8 cellular contexts compared by ENCODE assay signal in genomic region chr16:67150833-67151396, GRCh38. TPM values are rescaled to one million over a fixed set of nuclear protein-coding genes. Genes with fewer than 3 reads are reported as not detected.
DNase-seq lines count a peak whose midpoint lies in the region; ATAC-seq, FAIRE-seq and TF ChIP-seq lines count a peak whose summit lies in the region.

A gene with protein sequence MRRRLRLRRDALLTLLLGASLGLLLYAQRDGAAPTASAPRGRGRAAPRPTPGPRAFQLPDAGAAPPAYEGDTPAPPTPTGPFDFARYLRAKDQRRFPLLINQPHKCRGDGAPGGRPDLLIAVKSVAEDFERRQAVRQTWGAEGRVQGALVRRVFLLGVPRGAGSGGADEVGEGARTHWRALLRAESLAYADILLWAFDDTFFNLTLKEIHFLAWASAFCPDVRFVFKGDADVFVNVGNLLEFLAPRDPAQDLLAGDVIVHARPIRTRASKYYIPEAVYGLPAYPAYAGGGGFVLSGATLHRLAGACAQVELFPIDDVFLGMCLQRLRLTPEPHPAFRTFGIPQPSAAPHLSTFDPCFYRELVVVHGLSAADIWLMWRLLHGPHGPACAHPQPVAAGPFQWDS (minus strand): TSS chr16:67150998. CDS start chr16:67150485, 513 bp downstream.

- no peak within 1 kb of the TSS for H3K14ac ChIP-seq in H1 (ENCODE audit: insufficient read length)

- peak within 1 kb of the TSS; percentile 83 for H4K5ac ChIP-seq in H1 (ENCODE audit: insufficient read length, low read depth, low read length)

- H3K23me2 ChIP-seq in H1 (ENCODE audit: low read depth, low read length), result peaks cover 17% of the 10 kb centered on the region; the same call in 1 of the 2 replicates

- 2% methylated on average over 33 of the region's 34 CpGs; no CpG with 5 or more reads in 1 of the 2 experiments for WGBS in H1 (ENCODE audit: extremely low coverage in 1 of 2, insufficient coverage in 1 of 2, insufficient read length in 1 of 2, insufficient replicate concordance in 2 of 2, low coverage in 1 of 2, low lambda C conversion rate in 2 of 2, missing lambda C conversion rate in 1 of 2), 2 experiments
- 1% methylated on average over 33 to 34 of the region's 34 CpGs for WGBS in lung, 2 donors

- peak within 1 kb of the TSS; percentile 39; the same call in 1 of the 2 replicates for H2BK12ac ChIP-seq in H1 (ENCODE audit: low read depth, low read length)

- no peak for TF ChIP-seq CTCF in H1 (IDR thresholded peaks at IDR 0.05; ENCODE audit: control extremely low read depth in 1 of 3, insufficient read depth in 1 of 3, low read depth in 1 of 3, low read length in 3 of 3)
- TF ChIP-seq CTCF in lung (IDR thresholded peaks at IDR 0.05; ENCODE audit: control extremely low read depth, extremely low read depth), result no peak

- no peak for FAIRE-seq in H1 (lab: Jason Lieb, UNC)

- no peak within 1 kb of the TSS for H4K91ac ChIP-seq in H1 (replicated peaks; ENCODE audit: insufficient read length, low read length)

- H3K79me2 ChIP-seq in H1 (ENCODE audit: control insufficient read depth in 1 of 2, insufficient read depth in 2 of 2, low read length in 2 of 2), result no peaks in the 10 kb centered on the region

- peaks cover 0 to 13% (median 9%) of the 10 kb centered on the region in 4 experiments; a peak in 5 of 7 replicates for H3K4me1 ChIP-seq in H1 (replicated peaks in 1 of 4; ENCODE audit: control insufficient read depth in 3 of 4, insufficient read depth in 4 of 4, low read length in 3 of 4)
- peaks cover 0 to 9% of the 10 kb centered on the region in 2 donors for H3K4me1 ChIP-seq in lung (ENCODE audit: control insufficient read depth in 2 of 2, insufficient read depth in 2 of 2, low read length in 2 of 2)

- H3K4me2 ChIP-seq in H1 (ENCODE audit: insufficient read depth in 1 of 2, low read depth in 2 of 2, low read length in 2 of 2), result peak within 1 kb of the TSS; percentile 80 to 92

- H3K23ac ChIP-seq in H1 (ENCODE audit: insufficient read length), result no peak within 1 kb of the TSS

- no peak within 1 kb of the TSS for H2AK5ac ChIP-seq in H1 (ENCODE audit: low read depth, low read length)

- peak within 1 kb of the TSS; percentile 97; the same call in 1 of the 2 replicates for H2BK15ac ChIP-seq in H1 (ENCODE audit: low read length)

- H3K9ac ChIP-seq in H1 (replicated peaks in 1 of 4; ENCODE audit: extremely low read depth in 1 of 4, low read depth in 3 of 4, low read length in 3 of 4), result peak within 1 kb of the TSS in 3 of 4 experiments; percentile 15 to 45 (median 42); a peak in 5 of 7 replicates

- peaks cover 34 to 56% (median 47%) of the 10 kb centered on the region in 4 experiments for H3K27me3 ChIP-seq in H1 (replicated peaks in 1 of 4; ENCODE audit: control insufficient read depth in 3 of 4, extremely low read depth in 1 of 4, insufficient read depth in 3 of 4, low read length in 3 of 4)
- no peaks in the 10 kb centered on the region for H3K27me3 ChIP-seq in lung (ENCODE audit: control insufficient read depth, insufficient read depth)

- H3K4me3 ChIP-seq in H1 (ENCODE audit: extremely low read depth in 1 of 4, insufficient read depth in 2 of 4, low read depth in 3 of 4, low read length in 4 of 4), result peak within 1 kb of the TSS; percentile 62 to 75 (median 72)
- peak within 1 kb of the TSS; percentile 60 for H3K4me3 ChIP-seq in lung

- H3K36me3 ChIP-seq in H1 (ENCODE audit: control insufficient read depth in 2 of 4, insufficient read depth in 4 of 4, low read length in 3 of 4) (peaks cover 8 to 15% (median 12%) of the 10 kb centered on the region in 4 experiments; a peak in 5 of 8 replicates), lung (ENCODE audit: control insufficient read depth in 2 of 2, insufficient read depth in 2 of 2, low read length in 2 of 2) (peaks cover 0 to 25% of the 10 kb centered on the region in 2 donors)

- H3K27ac ChIP-seq in H1 (ENCODE audit: low read depth, low read length) (no peak within 1 kb of the TSS), lung (ENCODE audit: low read depth in 1 of 2, low read length in 1 of 2) (peak within 1 kb of the TSS; percentile 65 to 78), temporal lobe (ENCODE audit: low read depth, low read length) (peak within 1 kb of the TSS; percentile 19)

- peak within 1 kb of the TSS; percentile 47 for H3K4ac ChIP-seq in H1 (replicated peaks; ENCODE audit: insufficient read length, low read depth, low read length)

- H3K56ac ChIP-seq in H1 (replicated peaks; ENCODE audit: insufficient read length, low read depth, low read length), result peak within 1 kb of the TSS; percentile 39

- H2BK120ac ChIP-seq in H1 (replicated peaks; ENCODE audit: low read depth, low read length), result peak within 1 kb of the TSS; percentile 75

- peak within 1 kb of the TSS; percentile 95; the same call in 1 of the 2 replicates for H2AFZ ChIP-seq in H1 (ENCODE audit: low read length)

- H3K79me1 ChIP-seq in H1 (ENCODE audit: low read depth, low read length), result no peaks in the 10 kb centered on the region

- H3K18ac ChIP-seq in H1 (ENCODE audit: extremely low read depth, low read length), result peak within 1 kb of the TSS; percentile 97

- peak; percentile 95 for DNase-seq in AG20443 (ENCODE audit: low spot score)
- peak in 1 of 2 experiments; percentile 88 for DNase-seq in H1 (ENCODE audit: low read depth in 1 of 2, low spot score in 2 of 2)
- peak; percentile 66 for DNase-seq in lung (ENCODE audit: low spot score)
- no peak for DNase-seq in effector CD4-positive, alpha-beta T cell

- H2BK20ac ChIP-seq in H1 (ENCODE audit: low read length), result no peak within 1 kb of the TSS

- peak; percentile 75 for ATAC-seq in GM18511 (IDR thresholded peaks at IDR 0.05; ENCODE audit: unreplicated experiment)
- ATAC-seq in HG03342 (IDR thresholded peaks at IDR 0.05; ENCODE audit: unreplicated experiment), result peak; percentile 56
- ATAC-seq in lung (ENCODE audit: insufficient read depth, low FRiP score), result peak; percentile 68

- CTCF ChIA-PET in H1 (lab: Charles Lee; ENCODE audit: partially characterized antibody), result interaction anchor here (0.6 to 14.1 kb wide), 25 partner anchors 10 to 363 kb away, joined by 3 to 291 read pairs (median 4); partner anchors contain the start of genes CES3, FBXL8, HSF4 and NOL3

- no peak for TF ChIP-seq POLR2A in H1 (IDR thresholded peaks at IDR 0.05; ENCODE audit: control extremely low read depth in 1 of 2, low read depth in 2 of 2, low read length in 2 of 2)

- intact Hi-C loops in T-helper 1 cell treated with Interleukin-12 subunit alpha and Interleukin-12 subunit beta and Interleukin-4 antibody, amounts not matched to agents 30 ng/mL and 1 ng/mL, for 36 hours (cut with micrococcal nuclease), result loop anchor here (1.0 to 2.0 kb wide), 2 partner anchors 8 to 42 kb away; partner anchors contain the start of genes FBXL8, PHAF1 and TRADD

- H4K20me1 ChIP-seq in H1 (replicated peaks in 1 of 2; ENCODE audit: control insufficient read depth in 1 of 2, insufficient read depth in 2 of 2, low read length in 2 of 2), result peaks cover 6 to 30% of the 10 kb centered on the region in 2 experiments

- no peaks in the 10 kb centered on the region; a peak in 1 of 4 replicates for H3K9me3 ChIP-seq in H1 (ENCODE audit: insufficient read depth in 2 of 2, low read depth in 1 of 2, low read length in 1 of 2)
- H3K9me3 ChIP-seq in lung (ENCODE audit: control insufficient read depth in 2 of 2, insufficient read depth in 1 of 2, low read length in 1 of 2), result no peaks in the 10 kb centered on the region

- H2BK5ac ChIP-seq in H1 (ENCODE audit: low read depth, low read length), result no peak within 1 kb of the TSS; the same call in 1 of the 2 replicates

- no peak for TF ChIP-seq RAD21 in H1 (IDR thresholded peaks at IDR 0.05 in 1 of 2, conservative IDR thresholded peaks at IDR 0.05 in 1 of 2; ENCODE audit: low read depth in 2 of 2, low read length in 2 of 2)

- TF ChIP-seq EP300 in H1 (IDR thresholded peaks at IDR 0.05; ENCODE audit: borderline replicate concordance in 1 of 2, low read depth in 2 of 2, low read length in 2 of 2), result no peak

- POLR2A ChIA-PET in H1 (lab: Charles Lee; ENCODE audit: partially characterized antibody), result interaction anchor here (0.8 to 2.5 kb wide), 11 partner anchors 10 to 175 kb away, joined by 3 to 12 read pairs (median 4); partner anchors contain the start of gene HSF4

- peak within 1 kb of the TSS; percentile 96 for H4K8ac ChIP-seq in H1 (ENCODE audit: extremely low read depth, insufficient read depth, low read length)

TF ChIP-seq in H1, 55 proteins besides CTCF, POLR2A, EP300 and RAD21 (continues in another document):
- peak; percentile 59 for TF ChIP-seq E2F6 (IDR thresholded peaks at IDR 0.05)
- TF ChIP-seq SIN3A (conservative IDR thresholded peaks at IDR 0.05 in 1 of 2, IDR thresholded peaks at IDR 0.05 in 1 of 2; ENCODE audit: low read depth in 1 of 2, low read length in 2 of 2), result peak in 1 of 2 experiments; percentile 22; a peak in 1 of 4 replicates
- TF ChIP-seq PHF8 (conservative IDR thresholded peaks at IDR 0.05; ENCODE audit: low read depth, low read length), result peak; percentile 55
- TF ChIP-seq KDM1A (IDR thresholded peaks at IDR 0.05; ENCODE audit: borderline replicate concordance, low read length), result no peak
- TF ChIP-seq, protein P1, sequence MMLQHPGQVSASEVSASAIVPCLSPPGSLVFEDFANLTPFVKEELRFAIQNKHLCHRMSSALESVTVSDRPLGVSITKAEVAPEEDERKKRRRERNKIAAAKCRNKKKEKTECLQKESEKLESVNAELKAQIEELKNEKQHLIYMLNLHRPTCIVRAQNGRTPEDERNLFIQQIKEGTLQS (IDR thresholded peaks at IDR 0.05; ENCODE audit: insufficient read depth, low read depth, low read length), result 0 out of 2 replicates have a peak, but pooled peaks have one; percentile 59
- TF ChIP-seq RBBP5 (IDR thresholded peaks at IDR 0.05; ENCODE audit: borderline replicate concordance, low read depth, low read length), result no peak; the same call in 1 of the 2 replicates

RNA-seq across cellular contexts. Expression of the gene that starts here (rescaled TPM):
- total RNA-seq in T-helper 1 cell treated with Interleukin-12 subunit alpha and Interleukin-12 subunit beta and Interleukin-4 antibody, amounts not matched to agents 30 ng/mL and 1 ng/mL, for 36 hours, result 15.1 and 16.7 TPM in 2 replicates
- 3.5 and 4.7 TPM in 2 replicates for total RNA-seq in H1 (2021; fragmentation: NEBNext Ultra II Directional; extraction: Animal tissue kit (Norgen Biotek cat#: 25700))
- polyA plus RNA-seq in H1 (2011; rRNA removed), result 9.0 and 10.2 TPM in 2 replicates
- polyA plus RNA-seq in H1 (2011; cell fraction: cytosol; rRNA removed), result 8.5 TPM
- 7.6 TPM for polyA plus RNA-seq in H1 (2011; cell fraction: nucleus; rRNA removed)
- 3.4 to 6.6 TPM (median 5.1 TPM) in 4 replicates for polyA plus RNA-seq in H1 (2012, experiment 1 of 2)
- 4.4 TPM for polyA plus RNA-seq in H1 (2012, experiment 2 of 2)
- polyA plus RNA-seq in H1 (2013, experiment 1 of 2), result 3.9 TPM
- polyA plus RNA-seq in H1 (2013, experiment 2 of 2), result 4.1 TPM
- 5.1 and 6.2 TPM in 2 replicates for polyA minus RNA-seq in H1 (2011; rRNA and poly(A)+ RNA removed)
- 6.9 TPM for polyA minus RNA-seq in H1 (2011; cell fraction: cytosol; rRNA and poly(A)+ RNA removed)
- polyA minus RNA-seq in H1 (2011; cell fraction: nucleus; rRNA and poly(A)+ RNA removed), result 7.0 TPM
- 10 to 100 TPM; 17.1 to 22.9 TPM for total RNA-seq in lung
- polyA plus RNA-seq in lung, result 10 to 100 TPM in 1 of 2 donors, 1 to 10 TPM in 1; 8.4 to 12.0 TPM
- 0.98 TPM for total RNA-seq in temporal lobe
